ENCODE assay signal across 2 cellular contexts in genomic region chr11:9461068-9461759, GRCh38.
TF ChIP-seq lines count a peak whose summit lies in the region.

No MANE protein-coding gene starts in this region.

TF ChIP-seq in HEK293, 187 proteins besides CTCF, POLR2A, EP300 and RAD21 (continued from another document and continues in another):
- TF ChIP-seq ZNF513 (tag by site-specific recombination; IDR thresholded peaks at IDR 0.05): no peak
- 0 out of 2 replicates have a peak, but pooled peaks have one; percentile 10 for TF ChIP-seq KLF1 (tag by site-specific recombination; IDR thresholded peaks at IDR 0.05)
- 0 out of 2 replicates have a peak, but pooled peaks have one; percentile 12 for TF ChIP-seq REST (tag by site-specific recombination; IDR thresholded peaks at IDR 0.05)
- peak; percentile 35; the same call in 1 of the 2 replicates for TF ChIP-seq OSR2 (tag by site-specific recombination; IDR thresholded peaks at IDR 0.05)
- no peak for TF ChIP-seq HOXC10 (CRISPR knock-in tag; IDR thresholded peaks at IDR 0.05)
- peak; percentile 23; the same call in 1 of the 2 replicates for TF ChIP-seq ZFP69B (tag by site-specific recombination; IDR thresholded peaks at IDR 0.05)
- TF ChIP-seq ZNF311 (tag by site-specific recombination; IDR thresholded peaks at IDR 0.05; ENCODE audit: borderline replicate concordance): no peak
- no peak for TF ChIP-seq MYNN (tag by site-specific recombination; IDR thresholded peaks at IDR 0.05; ENCODE audit: borderline replicate concordance)
- TF ChIP-seq GLIS2 (tag by site-specific recombination; IDR thresholded peaks at IDR 0.05): peak; percentile 28; the same call in 1 of the 2 replicates
- 0 out of 2 replicates have a peak, but pooled peaks have one; percentile 39 for TF ChIP-seq ZNF184 (tag by site-specific recombination; IDR thresholded peaks at IDR 0.05)
- TF ChIP-seq BCL11B (tag by site-specific recombination; IDR thresholded peaks at IDR 0.05; ENCODE audit: low read depth): 0 out of 2 replicates have a peak, but pooled peaks have one; percentile 22
- peak; percentile 44 for TF ChIP-seq ZBTB26 (tag by site-specific recombination; optimal IDR thresholded peaks at IDR 0.05)
- TF ChIP-seq ZNF449 (tag by site-specific recombination; IDR thresholded peaks at IDR 0.05): peak; percentile 27; the same call in 1 of the 2 replicates
- TF ChIP-seq PATZ1 (tag by site-specific recombination; IDR thresholded peaks at IDR 0.05): peak; percentile 37; the same call in 1 of the 2 replicates
- TF ChIP-seq ZNF837 (tag by site-specific recombination; IDR thresholded peaks at IDR 0.05): no peak
- no peak for TF ChIP-seq REPIN1 (tag by site-specific recombination; IDR thresholded peaks at IDR 0.05; ENCODE audit: low read depth)
- no peak for TF ChIP-seq ZNF529 (tag by site-specific recombination; IDR thresholded peaks at IDR 0.05; ENCODE audit: insufficient replicate concordance)

TF ChIP-seq in SK-N-SH, 30 proteins besides CTCF, POLR2A, EP300 and RAD21 (continued from another document):
- TF ChIP-seq ZBTB33 (IDR thresholded peaks at IDR 0.05; ENCODE audit: borderline replicate concordance, low read depth) (no peak), TAF1 (IDR thresholded peaks at IDR 0.05; ENCODE audit: borderline replicate concordance, low read depth, low read length) (peak; percentile 97), NRF1 (IDR thresholded peaks at IDR 0.05; ENCODE audit: low read depth, low read length) (peak; percentile 21; the same call in 1 of the 2 replicates), POLR2AphosphoS5 (IDR thresholded peaks at IDR 0.05; ENCODE audit: low read depth, low read length) (peak; percentile 96), REST (IDR thresholded peaks at IDR 0.05; ENCODE audit: low read depth, low read length) (peak; percentile 71)
